8 cellular contexts compared by ENCODE assay signal in genomic region chr14:99603965-99604765, GRCh38. TPM values are rescaled to one million over a fixed set of nuclear protein-coding genes. Genes with fewer than 3 reads are reported as not detected.
A peak's percentile ranks its signal among the peaks of the same experiment; 100 is the strongest.
DNase-seq lines count a peak whose midpoint lies in the region; ATAC-seq and TF ChIP-seq lines count a peak whose summit lies in the region.

Gene CCDC85C (minus strand): TSS chr14:99604207. CDS start chr14:99603959, 248 bp downstream.

- peak within 1 kb of the TSS; percentile 91; the same call in 1 of the 2 replicates for H2AFZ ChIP-seq in GM23338

- peak within 1 kb of the TSS; percentile 84 for H3K27ac ChIP-seq in GM23338 (ENCODE audit: low read depth)
- H3K27ac ChIP-seq in RWPE1 = peak within 1 kb of the TSS; percentile 95

- peaks cover 15% of the 10 kb centered on the region for H3K4me1 ChIP-seq in GM23338 (ENCODE audit: insufficient read depth)

- CTCF ChIA-PET in RWPE1 (lab: Yijun Ruan, JAX) = interaction anchor here (0.6 to 1.5 kb wide), 3 partner anchors 10 to 80 kb away, joined by 3 to 6 read pairs (median 3); no protein-coding TSS in a partner anchor

- peak within 1 kb of the TSS; percentile 98 for H3K4me2 ChIP-seq in GM23338

- H3K9me3 Mint-ChIP-seq in GM23338 (no peaks in the 10 kb centered on the region; the same call in 2 of the 3 replicates), natural killer cell (no peaks in the 10 kb centered on the region)
- no peaks in the 10 kb centered on the region for H3K9me3 Mint-ChIP-seq in stimulated activated naive B cell treated with anti-CD40 and anti-IgM and Interleukin-4, amounts not matched to agents 10 μg/mL and 1 μg/mL and 100 μg/mL, for 72 hours

- H3K36me3 Mint-ChIP-seq in GM23338 (ENCODE audit: low read depth) = no peaks in the 10 kb centered on the region; the same call in 2 of the 3 replicates
- no peaks in the 10 kb centered on the region for H3K36me3 Mint-ChIP-seq in natural killer cell
- no peaks in the 10 kb centered on the region for H3K36me3 Mint-ChIP-seq in stimulated activated naive B cell treated with anti-CD40 and anti-IgM and Interleukin-4, amounts not matched to agents 10 μg/mL and 1 μg/mL and 100 μg/mL, for 72 hours

- TF ChIP-seq CTCF in GM23338 (conservative IDR thresholded peaks at IDR 0.05; ENCODE audit: low read depth in 2 of 2) (no peak), RWPE1 (conservative IDR thresholded peaks at IDR 0.05; ENCODE audit: low read depth) (no peak), fibroblast of the aortic adventitia (IDR thresholded peaks at IDR 0.05; ENCODE audit: insufficient read depth, low read length) (no peak), natural killer cell (IDR thresholded peaks at IDR 0.05) (no peak)

- H3K9me2 ChIP-seq in GM23338 (ENCODE audit: insufficient read depth) = no peaks in the 10 kb centered on the region

- H3K27me3 Mint-ChIP-seq in GM23338 (ENCODE audit: insufficient read depth, low read depth, poor library complexity) (peaks cover 35% of the 10 kb centered on the region), natural killer cell (ENCODE audit: low read depth in 2 of 2) (no peaks in the 10 kb centered on the region)
- peaks cover 13 to 26% of the 10 kb centered on the region in 2 donors for H3K27me3 Mint-ChIP-seq in stimulated activated naive B cell treated with anti-CD40 and anti-IgM and Interleukin-4, amounts not matched to agents 10 μg/mL and 1 μg/mL and 100 μg/mL, for 72 hours

- H3K27ac Mint-ChIP-seq in GM23338 (peak within 1 kb of the TSS; percentile 88), natural killer cell (peak within 1 kb of the TSS; percentile 79 to 85)
- H3K27ac Mint-ChIP-seq in stimulated activated naive B cell treated with anti-CD40 and anti-IgM and Interleukin-4, amounts not matched to agents 10 μg/mL and 1 μg/mL and 100 μg/mL, for 72 hours = peak within 1 kb of the TSS; percentile 79

- peak; percentile 81 for ATAC-seq in GM23338
- ATAC-seq in natural killer cell = peak; percentile 93 to 98 (median 94)
- ATAC-seq in stimulated activated naive B cell treated with anti-CD40 and anti-IgM and Interleukin-4, amounts not matched to agents 10 μg/mL and 1 μg/mL and 100 μg/mL, for 72 hours (replicated peaks) = peak; percentile 93 to 95

- H4K20me1 ChIP-seq in GM23338 (replicated peaks; ENCODE audit: insufficient read depth) = peaks cover 20% of the 10 kb centered on the region; the same call in 1 of the 2 replicates

- peak within 1 kb of the TSS; percentile 94 for H3K4me3 ChIP-seq in GM23338
- peak within 1 kb of the TSS; percentile 75 for H3K4me3 ChIP-seq in fibroblast of the aortic adventitia (ENCODE audit: low read depth, low read length)

- H3F3A ChIP-seq in GM23338 (replicated peaks; ENCODE audit: low read depth) = no peaks in the 10 kb centered on the region

- peak within 1 kb of the TSS; percentile 77 for H3K4me3 Mint-ChIP-seq in GM23338
- H3K4me3 Mint-ChIP-seq in natural killer cell = peak within 1 kb of the TSS; percentile 95
- H3K4me3 Mint-ChIP-seq in stimulated activated naive B cell treated with anti-CD40 and anti-IgM and Interleukin-4, amounts not matched to agents 10 μg/mL and 1 μg/mL and 100 μg/mL, for 72 hours = peak within 1 kb of the TSS; percentile 79 to 83

- peaks cover 50% of the 10 kb centered on the region for H3K27me3 ChIP-seq in GM23338 (ENCODE audit: insufficient read depth)

- peak; percentile 97 for DNase-seq in DMS79 (lab: John Stamatoyannopoulos, UW)
- DNase-seq in GM23338 (ENCODE audit: low spot score) = peak; percentile 99
- peak; percentile 88 for DNase-seq in LHCN-M2 (ENCODE audit: low read depth)
- DNase-seq in RWPE1 (ENCODE audit: low spot score) = peak; percentile 97
- DNase-seq in activated effector memory CD4-positive, alpha-beta T cell treated with anti-CD3 and anti-CD28 coated beads, Interleukin-2, amount 50 U/mL, for 16 hours = peak; percentile 98
- DNase-seq in fibroblast of the aortic adventitia (ENCODE audit: low read depth) = peak; percentile 91
- peak; percentile 96 for DNase-seq in natural killer cell
- peak; percentile 89 for DNase-seq in stimulated activated naive B cell treated with anti-CD40 and anti-IgM and Interleukin-4, amounts not matched to agents 10 μg/mL and 1 μg/mL and 100 μg/mL, for 72 hours

- intact Hi-C loops in natural killer cell (cut with micrococcal nuclease) = loop anchor here (2.0 kb wide), 1 partner anchor 123 kb away; the partner anchor contains the start of genes CCNK and SETD3

- H3K36me3 ChIP-seq in GM23338 (ENCODE audit: insufficient read depth) = no peaks in the 10 kb centered on the region

- H3K4me1 Mint-ChIP-seq in GM23338 = peaks cover 29% of the 10 kb centered on the region
- H3K4me1 Mint-ChIP-seq in natural killer cell = peaks cover 13 to 21% of the 10 kb centered on the region in 2 donors
- H3K4me1 Mint-ChIP-seq in stimulated activated naive B cell treated with anti-CD40 and anti-IgM and Interleukin-4, amounts not matched to agents 10 μg/mL and 1 μg/mL and 100 μg/mL, for 72 hours = peaks cover 9 to 21% of the 10 kb centered on the region in 2 donors

- peaks cover 38% of the 10 kb centered on the region for H3K79me2 ChIP-seq in GM23338 (replicated peaks; ENCODE audit: insufficient read depth)

- POLR2A ChIA-PET in RWPE1 (lab: Yijun Ruan, JAX; ENCODE audit: low non-redundant PET) = interaction anchor here (0.5 to 1.1 kb wide), 4 partner anchors 11 to 123 kb away, joined by 3 to 5 read pairs (median 4); partner anchors contain the start of genes CCNK and SETD3

TF ChIP-seq in GM23338, 12 proteins besides CTCF, POLR2A, EP300 and RAD21:
- no peak for TF ChIP-seq ETS1 (IDR thresholded peaks at IDR 0.05)
- TF ChIP-seq NANOG (IDR thresholded peaks at IDR 0.05; ENCODE audit: borderline replicate concordance) = no peak
- no peak for TF ChIP-seq ZNF114 (CRISPR knock-in tag; IDR thresholded peaks at IDR 0.05)
- no peak for TF ChIP-seq ZNF331 (CRISPR knock-in tag; IDR thresholded peaks at IDR 0.05; ENCODE audit: low read depth)
- TF ChIP-seq POLR2AphosphoS5 (IDR thresholded peaks at IDR 0.05; ENCODE audit: low read depth) = peak; percentile 54

RNA-seq across cellular contexts. Expression of gene CCDC85C, which starts in this region (rescaled TPM):
- 24.9 and 26.8 TPM in 2 replicates for total RNA-seq in GM23338 (2014; rRNA removed; shearing (Covaris generic))
- 4.5 and 6.5 TPM in 2 replicates for polyA plus RNA-seq in GM23338 (2016; fragmentation: Nextera tagmentation; extraction: Ambion mirVana)
- total RNA-seq in LHCN-M2 (2014; rRNA removed) = 1.9 and 2.4 TPM in 2 replicates
- 5.3 TPM for polyA plus RNA-seq in LHCN-M2 (2012)
- total RNA-seq in fibroblast of the aortic adventitia (ENCODE audit: low replicate concordance) = 2.9 and 3.4 TPM in 2 replicates
- 1 to 10 TPM in 2 of 3 donors, under 1 TPM in 1; 0.73 to 4.3 (median 2.8) TPM for total RNA-seq in natural killer cell

Comparison
In these comparisons a context has a peak if more than half of its experiments do, and no peak if none do; other contexts are left out.
1. Peak in every context shown above with its lines: DNase-seq, ATAC-seq, H3K4me3 ChIP-seq and H3K27ac ChIP-seq.